Comparison of ENCODE assay signal across 15 cellular contexts in genomic region chr2:105868060-105868459, GRCh38.
DNase-seq lines count a peak whose midpoint lies in the region; ATAC-seq and TF ChIP-seq lines count a peak whose summit lies in the region.
"Had no signal": no experiment of that assay in that cellular context is flagged by ENCODE, and none has a peak within 500 bp of the region (broad histone marks: within the 10 kb centered on the region; RNA-seq: fewer than 3 reads in every experiment).

No MANE protein-coding gene starts in this region.

- H3K27ac ChIP-seq in CD4-positive, alpha-beta memory T cell (ENCODE audit: low read depth, low read length): no peak overlapping the region
- H3K27ac ChIP-seq in osteoblast (ENCODE audit: low read depth, low read length): no peak overlapping the region
- H3K27ac ChIP-seq: RWPE1, VCaP had no signal

- no peaks in the 10 kb centered on the region for H3K27me3 ChIP-seq in CD4-positive, alpha-beta memory T cell (ENCODE audit: insufficient read depth, low read length)
- H3K27me3 ChIP-seq in osteoblast (ENCODE audit: insufficient read depth, low read length): no peaks in the 10 kb centered on the region
- H3K27me3 ChIP-seq: esophagus squamous epithelium had no signal

- no peak overlapping the region for H3K4me3 ChIP-seq in CD4-positive, alpha-beta memory T cell (ENCODE audit: low read length in 2 of 2)
- no peak overlapping the region for H3K4me3 ChIP-seq in osteoblast (ENCODE audit: insufficient read depth, low read length)
- H3K4me3 ChIP-seq: esophagus squamous epithelium had no signal

- H3K36me3 ChIP-seq in CD4-positive, alpha-beta memory T cell (ENCODE audit: insufficient read depth, low read length): no peaks in the 10 kb centered on the region
- H3K36me3 ChIP-seq in osteoblast (ENCODE audit: insufficient read depth, low read length): no peaks in the 10 kb centered on the region

- no peak for ATAC-seq in HG03342 (IDR thresholded peaks at IDR 0.05; ENCODE audit: unreplicated experiment)

- DNase-seq in CD4-positive, alpha-beta memory T cell: no peak
- peak; percentile 68 for DNase-seq in LHCN-M2 (ENCODE audit: low read depth)
- no peak for DNase-seq in endothelial cell (ENCODE audit: low spot score)
- no peak for DNase-seq in neural crest cell (ENCODE audit: low read depth, low spot score)
- DNase-seq in NCI-H524 (lab: John Stamatoyannopoulos, UW): no peak
- no peak for DNase-seq in KG1 (lab: John Stamatoyannopoulos, UW)
- no peak for DNase-seq in osteoblast (ENCODE audit: insufficient read length, low spot score, missing footprints)
- DNase-seq: central memory CD4-positive, alpha-beta T cell; esophagus squamous epithelium; MM.1S; NCI-H446 treated with DMSO at 0.1 percent for 48 hours; stimulated activated CD4-positive, alpha-beta T cell treated with anti-CD3 and anti-CD28 coated beads, Interleukin-2, amount 100 ng/mL, for 48 hours had no signal

- peaks cover 38 to 63% of the 10 kb centered on the region in 2 donors for H3K36me3 Mint-ChIP-seq in CD4-positive, alpha-beta memory T cell
- H3K36me3 Mint-ChIP-seq in endothelial cell (ENCODE audit: low read depth, unreplicated experiment): peaks cover 16% of the 10 kb centered on the region
- peaks cover 5% of the 10 kb centered on the region for H3K36me3 Mint-ChIP-seq in neural crest cell (ENCODE audit: low read depth)

- H3K27ac Mint-ChIP-seq in CD4-positive, alpha-beta memory T cell: peak overlapping the region in 6 of 7 donors; percentile 15 to 94 (median 66)
- H3K27ac Mint-ChIP-seq in endothelial cell (ENCODE audit: unreplicated experiment) (no peak overlapping the region), neural crest cell (ENCODE audit: unreplicated experiment) (peak overlapping the region; percentile 89)

- H3K4me1 Mint-ChIP-seq in CD4-positive, alpha-beta memory T cell: peaks cover 76 to 99% (median 87%) of the 10 kb centered on the region in 4 donors
- H3K4me1 Mint-ChIP-seq in endothelial cell (ENCODE audit: unreplicated experiment) (peaks cover 25% of the 10 kb centered on the region), neural crest cell (peaks cover 38% of the 10 kb centered on the region)

- no peak overlapping the region for H3K4me2 ChIP-seq in osteoblast (ENCODE audit: insufficient read depth, low read length)

- POLR2A ChIA-PET in CD4-positive, alpha-beta memory T cell (lab: Charles Lee; ENCODE audit: partially characterized antibody): interaction anchor here (0.9 to 3.1 kb wide), 2 partner anchors 12 to 31 kb away, joined by 3 to 13 read pairs; no protein-coding TSS in a partner anchor

- H3K9me3 ChIP-seq in CD4-positive, alpha-beta memory T cell (ENCODE audit: control insufficient read depth in 1 of 2, low read length in 2 of 2): no peaks in the 10 kb centered on the region
- H3K9me3 ChIP-seq in osteoblast (ENCODE audit: low read depth, low read length): no peaks in the 10 kb centered on the region
- H3K9me3 ChIP-seq: esophagus squamous epithelium had no signal

- peaks cover 16% of the 10 kb centered on the region for H4K20me1 ChIP-seq in osteoblast (ENCODE audit: insufficient read depth, low read length)

- peaks cover 0 to 2% (median 0%) of the 10 kb centered on the region in 8 donors for H3K9me3 Mint-ChIP-seq in CD4-positive, alpha-beta memory T cell
- H3K9me3 Mint-ChIP-seq in endothelial cell (ENCODE audit: unreplicated experiment) (no peaks in the 10 kb centered on the region), neural crest cell (no peaks in the 10 kb centered on the region)

- H3K27me3 Mint-ChIP-seq in CD4-positive, alpha-beta memory T cell: no peaks in the 10 kb centered on the region
- H3K27me3 Mint-ChIP-seq in endothelial cell (ENCODE audit: unreplicated experiment): peaks cover 14% of the 10 kb centered on the region
- no peaks in the 10 kb centered on the region for H3K27me3 Mint-ChIP-seq in neural crest cell (ENCODE audit: low read depth)

- intact Hi-C loops in CD4-positive, alpha-beta memory T cell (cut with micrococcal nuclease): no loop called here

- H3K79me2 ChIP-seq in osteoblast (ENCODE audit: insufficient read depth, low read length): peaks cover 7% of the 10 kb centered on the region

- H2AFZ ChIP-seq in osteoblast (ENCODE audit: low read length): no peak overlapping the region

- H3K4me1 ChIP-seq in CD4-positive, alpha-beta memory T cell (ENCODE audit: insufficient read depth, low read length): peaks cover 97% of the 10 kb centered on the region
- peaks cover 21% of the 10 kb centered on the region for H3K4me1 ChIP-seq in osteoblast (ENCODE audit: insufficient read depth, low read length)

- peak overlapping the region in 4 of 8 donors; percentile 40 to 68 (median 49) for H3K4me3 Mint-ChIP-seq in CD4-positive, alpha-beta memory T cell
- H3K4me3 Mint-ChIP-seq in endothelial cell (ENCODE audit: unreplicated experiment): peak overlapping the region; percentile 16
- no peak overlapping the region for H3K4me3 Mint-ChIP-seq in neural crest cell

- CTCF ChIA-PET in CD4-positive, alpha-beta memory T cell (lab: Charles Lee; ENCODE audit: partially characterized antibody): interaction anchor here (2.0 kb wide), 1 partner anchor 18 kb away, joined by 6 read pairs; no protein-coding TSS in a partner anchor

- TF ChIP-seq CTCF in endothelial cell (IDR thresholded peaks at IDR 0.05; ENCODE audit: unreplicated experiment): no peak
- TF ChIP-seq CTCF in neural crest cell (conservative IDR thresholded peaks at IDR 0.05): no peak
- TF ChIP-seq CTCF in osteoblast (IDR thresholded peaks at IDR 0.05; ENCODE audit: extremely low read depth, low read depth, low read length): no peak
